13 cellular contexts compared by ENCODE assay signal in genomic region chr2:168330624-168331423, GRCh38.
DNase-seq lines count a peak whose midpoint lies in the region; ATAC-seq and TF ChIP-seq lines count a peak whose summit lies in the region.
"Had no signal": no experiment of that assay in that cellular context is flagged by ENCODE, and none has a peak within 500 bp of the region (broad histone marks: within the 10 kb centered on the region; RNA-seq: fewer than 3 reads in every experiment).

No MANE protein-coding gene starts in this region.

- peaks cover 13% of the 10 kb centered on the region for H3K9me3 Mint-ChIP-seq in activated CD4-positive, alpha-beta T cell treated with anti-CD3 and anti-CD28 coated beads for 36 hours (ENCODE audit: low read depth)
- H3K9me3 Mint-ChIP-seq in activated naive CD8-positive, alpha-beta T cell treated with anti-CD3 and anti-CD28 coated beads for 36 hours, result peaks cover 24% of the 10 kb centered on the region
- peaks cover 20% of the 10 kb centered on the region for H3K9me3 Mint-ChIP-seq in activated naive CD8-positive, alpha-beta T cell treated with anti-CD3 and anti-CD28 coated beads, Interleukin-2, amount 50 U/mL, for 24 hours
- H3K9me3 Mint-ChIP-seq in activated CD8-positive, alpha-beta T cell treated with anti-CD3 and anti-CD28 coated beads for 36 hours, result peaks cover 16% of the 10 kb centered on the region

- intact Hi-C loops in activated CD4-positive, alpha-beta T cell treated with anti-CD3 and anti-CD28 coated beads for 36 hours (cut with DNase I, micrococcal nuclease), result loop anchor here in 1 of 2 experiments (10.0 kb wide), 1 partner anchor 166 kb away; no protein-coding TSS in a partner anchor
- intact Hi-C loops in activated CD8-positive, alpha-beta T cell treated with anti-CD3 and anti-CD28 coated beads for 36 hours (cut with micrococcal nuclease), result no loop called here

- ATAC-seq in activated CD4-positive, alpha-beta T cell treated with anti-CD3 and anti-CD28 coated beads for 36 hours, result peak; percentile 68
- no peak for ATAC-seq in activated naive CD8-positive, alpha-beta T cell treated with anti-CD3 and anti-CD28 coated beads, Interleukin-2, amount 50 U/mL, for 24 hours
- ATAC-seq in activated CD8-positive, alpha-beta T cell treated with anti-CD3 and anti-CD28 coated beads for 36 hours, result peak; percentile 34

- H3K27me3 Mint-ChIP-seq in activated CD4-positive, alpha-beta T cell treated with anti-CD3 and anti-CD28 coated beads for 36 hours, result no peaks in the 10 kb centered on the region
- no peaks in the 10 kb centered on the region for H3K27me3 Mint-ChIP-seq in activated naive CD8-positive, alpha-beta T cell treated with anti-CD3 and anti-CD28 coated beads for 36 hours
- no peaks in the 10 kb centered on the region for H3K27me3 Mint-ChIP-seq in activated naive CD8-positive, alpha-beta T cell treated with anti-CD3 and anti-CD28 coated beads, Interleukin-2, amount 50 U/mL, for 24 hours
- no peaks in the 10 kb centered on the region for H3K27me3 Mint-ChIP-seq in activated CD8-positive, alpha-beta T cell treated with anti-CD3 and anti-CD28 coated beads for 36 hours
- H3K27me3 Mint-ChIP-seq: CD8-positive, alpha-beta memory T cell had no signal

- no peak for DNase-seq in activated CD4-positive, alpha-beta T cell treated with anti-CD3 and anti-CD28 coated beads for 36 hours
- DNase-seq in activated CD4-positive, alpha-beta T cell treated with anti-CD3 and anti-CD28 coated beads for 48 hours, result no peak
- DNase-seq in activated naive CD8-positive, alpha-beta T cell treated with anti-CD3 and anti-CD28 coated beads for 36 hours, result no peak
- DNase-seq in activated naive CD8-positive, alpha-beta T cell treated with anti-CD3 and anti-CD28 coated beads, Interleukin-2, amount 50 U/mL, for 24 hours, result no peak
- DNase-seq in activated CD8-positive, alpha-beta T cell treated with anti-CD3 and anti-CD28 coated beads for 36 hours, result no peak
- DNase-seq in H4 (ENCODE audit: low spot score), result no peak
- no peak for DNase-seq in activated T-cell treated with anti-CD3 and anti-CD28 coated beads, Interleukin-2, amount 50 U/mL, for 48 hours
- DNase-seq: 8988T; AML-193; Caco-2; CD8-positive, alpha-beta memory T cell; GM23248; H7 had no signal

- POLR2A ChIA-PET in activated CD4-positive, alpha-beta T cell treated with anti-CD3 and anti-CD28 coated beads for 36 hours (lab: Charles Lee), result no interaction called here
- POLR2A ChIA-PET in activated CD8-positive, alpha-beta T cell treated with anti-CD3 and anti-CD28 coated beads for 36 hours (lab: Charles Lee), result no interaction called here

- TF ChIP-seq CTCF in activated CD8-positive, alpha-beta T cell treated with anti-CD3 and anti-CD28 coated beads for 36 hours (IDR thresholded peaks at IDR 0.05), result no peak

- H3K4me1 Mint-ChIP-seq in activated CD4-positive, alpha-beta T cell treated with anti-CD3 and anti-CD28 coated beads for 36 hours, result peaks cover 11% of the 10 kb centered on the region
- peaks cover 9% of the 10 kb centered on the region for H3K4me1 Mint-ChIP-seq in activated naive CD8-positive, alpha-beta T cell treated with anti-CD3 and anti-CD28 coated beads for 36 hours
- H3K4me1 Mint-ChIP-seq in activated naive CD8-positive, alpha-beta T cell treated with anti-CD3 and anti-CD28 coated beads, Interleukin-2, amount 50 U/mL, for 24 hours, result peaks cover 5% of the 10 kb centered on the region
- peaks cover 8% of the 10 kb centered on the region for H3K4me1 Mint-ChIP-seq in activated CD8-positive, alpha-beta T cell treated with anti-CD3 and anti-CD28 coated beads for 36 hours (ENCODE audit: low read depth)
- H3K4me1 Mint-ChIP-seq: CD8-positive, alpha-beta memory T cell had no signal

- no peak overlapping the region for H3K27ac Mint-ChIP-seq in activated CD4-positive, alpha-beta T cell treated with anti-CD3 and anti-CD28 coated beads for 36 hours
- peak overlapping the region; percentile 26 for H3K27ac Mint-ChIP-seq in activated naive CD8-positive, alpha-beta T cell treated with anti-CD3 and anti-CD28 coated beads for 36 hours
- no peak overlapping the region for H3K27ac Mint-ChIP-seq in activated naive CD8-positive, alpha-beta T cell treated with anti-CD3 and anti-CD28 coated beads, Interleukin-2, amount 50 U/mL, for 24 hours
- no peak overlapping the region for H3K27ac Mint-ChIP-seq in activated CD8-positive, alpha-beta T cell treated with anti-CD3 and anti-CD28 coated beads for 36 hours
- H3K27ac Mint-ChIP-seq: CD8-positive, alpha-beta memory T cell had no signal

- CTCF ChIA-PET in activated CD4-positive, alpha-beta T cell treated with anti-CD3 and anti-CD28 coated beads for 36 hours (lab: Charles Lee), result interaction anchor here (0.8 kb wide), 1 partner anchor 16 kb away, joined by 3 read pairs; no protein-coding TSS in a partner anchor
- CTCF ChIA-PET in activated CD8-positive, alpha-beta T cell treated with anti-CD3 and anti-CD28 coated beads for 36 hours (lab: Charles Lee), result interaction anchor here (0.7 to 1.2 kb wide), 2 partner anchors 16 to 170 kb away, joined by 3 to 4 read pairs; no protein-coding TSS in a partner anchor

- no peak overlapping the region for H3K4me3 Mint-ChIP-seq in activated CD4-positive, alpha-beta T cell treated with anti-CD3 and anti-CD28 coated beads for 36 hours
- no peak overlapping the region for H3K4me3 Mint-ChIP-seq in activated naive CD8-positive, alpha-beta T cell treated with anti-CD3 and anti-CD28 coated beads for 36 hours
- no peak overlapping the region for H3K4me3 Mint-ChIP-seq in activated naive CD8-positive, alpha-beta T cell treated with anti-CD3 and anti-CD28 coated beads, Interleukin-2, amount 50 U/mL, for 24 hours
- no peak overlapping the region for H3K4me3 Mint-ChIP-seq in activated CD8-positive, alpha-beta T cell treated with anti-CD3 and anti-CD28 coated beads for 36 hours
- H3K4me3 Mint-ChIP-seq: CD8-positive, alpha-beta memory T cell had no signal

- peaks cover 3% of the 10 kb centered on the region for H3K36me3 Mint-ChIP-seq in activated CD4-positive, alpha-beta T cell treated with anti-CD3 and anti-CD28 coated beads for 36 hours (ENCODE audit: low read depth)
- peaks cover 11% of the 10 kb centered on the region for H3K36me3 Mint-ChIP-seq in activated naive CD8-positive, alpha-beta T cell treated with anti-CD3 and anti-CD28 coated beads for 36 hours
- peaks cover 7% of the 10 kb centered on the region for H3K36me3 Mint-ChIP-seq in activated naive CD8-positive, alpha-beta T cell treated with anti-CD3 and anti-CD28 coated beads, Interleukin-2, amount 50 U/mL, for 24 hours (ENCODE audit: low read depth)
- H3K36me3 Mint-ChIP-seq in activated CD8-positive, alpha-beta T cell treated with anti-CD3 and anti-CD28 coated beads for 36 hours (ENCODE audit: low read depth), result peaks cover 8% of the 10 kb centered on the region
